In the genomic region with DNA sequence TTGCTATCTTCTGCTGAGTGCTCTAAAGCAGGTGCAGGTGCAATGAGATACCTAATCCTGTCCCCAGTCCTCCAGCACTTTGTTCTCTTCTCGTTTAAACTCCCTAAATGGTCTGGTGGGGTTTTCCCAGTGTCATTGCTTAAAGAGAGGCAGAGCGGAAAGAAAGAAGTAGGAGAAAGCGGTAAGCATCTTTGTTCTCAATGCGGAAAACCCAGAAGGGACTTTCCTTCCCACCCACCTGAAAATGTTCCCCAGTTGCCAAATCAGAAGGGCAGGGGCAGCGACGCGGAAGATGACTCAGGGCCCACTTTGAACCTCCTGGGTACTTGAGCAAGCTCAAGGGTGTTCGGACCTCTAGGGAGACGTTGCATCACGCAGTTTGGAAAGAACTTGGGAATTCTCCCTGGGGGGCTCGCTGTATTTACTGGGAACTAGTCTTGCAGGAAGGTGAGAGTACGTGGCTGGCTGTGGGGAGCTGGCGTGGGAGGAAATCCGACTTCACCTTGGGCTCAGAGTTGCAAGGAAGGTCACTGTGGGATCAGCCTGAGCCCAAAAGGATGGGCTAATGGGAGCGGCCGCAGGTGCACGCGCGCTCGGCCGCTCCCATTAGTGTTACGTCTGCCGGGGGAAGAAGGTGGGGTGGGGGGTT, we compare ENCODE assay signal across 9 cellular contexts. TPM values are rescaled to one million over a fixed set of nuclear protein-coding genes. Genes with fewer than 3 reads are reported as not detected.
A peak's percentile ranks its signal among the peaks of the same experiment; 100 is the strongest.
DNase-seq lines count a peak whose midpoint lies in the region; ATAC-seq and TF ChIP-seq lines count a peak whose summit lies in the region.
"Had no signal": no experiment of that assay in that cellular context is flagged by ENCODE, and none has a peak within 500 bp of the region (broad histone marks: within the 10 kb centered on the region; RNA-seq: fewer than 3 reads in every experiment).

No MANE protein-coding gene starts in this region.

- no peak for DNase-seq in chondrocyte (ENCODE audit: low spot score)
- DNase-seq in neural crest cell (ENCODE audit: low read depth, low spot score): no peak
- DNase-seq in KG1 (lab: John Stamatoyannopoulos, UW): no peak
- no peak for DNase-seq in RWPE1 (ENCODE audit: low spot score)

- no peak overlapping the region for H3K27ac ChIP-seq in RWPE1
- H3K27ac ChIP-seq: SK-N-MC had no signal

- ATAC-seq in GM18868 (IDR thresholded peaks at IDR 0.05; ENCODE audit: unreplicated experiment) (peak; percentile 49), HG02798 (IDR thresholded peaks at IDR 0.05; ENCODE audit: poor library complexity, unreplicated experiment) (peak; percentile 40), GM21526 (IDR thresholded peaks at IDR 0.05; ENCODE audit: low FRiP score, unreplicated experiment) (no peak)

- H3K4me3 Mint-ChIP-seq in T-helper 1 cell treated with Interleukin-12 subunit alpha and Interleukin-12 subunit beta and Interleukin-4 antibody, amounts not matched to agents 30 μg/mL and 1 μg/mL, for 36 hours: peak overlapping the region; percentile 98
- H3K4me3 Mint-ChIP-seq in chondrocyte (ENCODE audit: unreplicated experiment): peak overlapping the region; percentile 67
- peak overlapping the region; percentile 84 for H3K4me3 Mint-ChIP-seq in neural crest cell

- peaks cover 38% of the 10 kb centered on the region for H3K4me1 Mint-ChIP-seq in T-helper 1 cell treated with Interleukin-12 subunit alpha and Interleukin-12 subunit beta and Interleukin-4 antibody, amounts not matched to agents 30 μg/mL and 1 μg/mL, for 36 hours (ENCODE audit: low read depth)
- H3K4me1 Mint-ChIP-seq in chondrocyte (ENCODE audit: low read depth): peaks cover 12% of the 10 kb centered on the region
- peaks cover 24% of the 10 kb centered on the region for H3K4me1 Mint-ChIP-seq in neural crest cell

- no peaks in the 10 kb centered on the region for H3K9me3 Mint-ChIP-seq in T-helper 1 cell treated with Interleukin-12 subunit alpha and Interleukin-12 subunit beta and Interleukin-4 antibody, amounts not matched to agents 30 μg/mL and 1 μg/mL, for 36 hours
- H3K9me3 Mint-ChIP-seq in chondrocyte (ENCODE audit: low read depth) (no peaks in the 10 kb centered on the region), neural crest cell (peaks cover 8% of the 10 kb centered on the region)

- TF ChIP-seq CTCF in chondrocyte (IDR thresholded peaks at IDR 0.05): no peak
- no peak for TF ChIP-seq CTCF in neural crest cell (conservative IDR thresholded peaks at IDR 0.05)
- TF ChIP-seq CTCF in RWPE1 (conservative IDR thresholded peaks at IDR 0.05; ENCODE audit: low read depth): no peak

- H3K27ac Mint-ChIP-seq in T-helper 1 cell treated with Interleukin-12 subunit alpha and Interleukin-12 subunit beta and Interleukin-4 antibody, amounts not matched to agents 30 μg/mL and 1 μg/mL, for 36 hours: peak overlapping the region; percentile 96
- H3K27ac Mint-ChIP-seq in chondrocyte (ENCODE audit: unreplicated experiment): no peak overlapping the region
- no peak overlapping the region for H3K27ac Mint-ChIP-seq in neural crest cell (ENCODE audit: unreplicated experiment)

- POLR2A ChIA-PET in RWPE1 (lab: Yijun Ruan, JAX; ENCODE audit: low non-redundant PET): no interaction called here

- H3K27me3 Mint-ChIP-seq in T-helper 1 cell treated with Interleukin-12 subunit alpha and Interleukin-12 subunit beta and Interleukin-4 antibody, amounts not matched to agents 30 μg/mL and 1 μg/mL, for 36 hours (ENCODE audit: low read depth): peaks cover 43% of the 10 kb centered on the region
- H3K27me3 Mint-ChIP-seq in chondrocyte (ENCODE audit: low read depth): peaks cover 51% of the 10 kb centered on the region
- H3K27me3 Mint-ChIP-seq in neural crest cell (ENCODE audit: low read depth): peaks cover 75% of the 10 kb centered on the region

- CTCF ChIA-PET in RWPE1 (lab: Yijun Ruan, JAX): interaction anchor here (0.7 kb wide), 1 partner anchor 24 kb away, joined by 3 read pairs; no protein-coding TSS in a partner anchor

- H3K36me3 Mint-ChIP-seq in T-helper 1 cell treated with Interleukin-12 subunit alpha and Interleukin-12 subunit beta and Interleukin-4 antibody, amounts not matched to agents 30 μg/mL and 1 μg/mL, for 36 hours (ENCODE audit: low read depth): peaks cover 4% of the 10 kb centered on the region
- H3K36me3 Mint-ChIP-seq in chondrocyte (ENCODE audit: low read depth): peaks cover 1% of the 10 kb centered on the region
- H3K36me3 Mint-ChIP-seq in neural crest cell (ENCODE audit: low read depth): peaks cover 10% of the 10 kb centered on the region

RNA-seq across cellular contexts. Expression of gene SGPP2, which starts 0.6 kb away (rescaled TPM):
- total RNA-seq in chondrocyte (not detected in 3 replicates), neural crest cell (not detected in 2 replicates)
